ENCODE assay signal across 2 cellular contexts in the genomic region with DNA sequence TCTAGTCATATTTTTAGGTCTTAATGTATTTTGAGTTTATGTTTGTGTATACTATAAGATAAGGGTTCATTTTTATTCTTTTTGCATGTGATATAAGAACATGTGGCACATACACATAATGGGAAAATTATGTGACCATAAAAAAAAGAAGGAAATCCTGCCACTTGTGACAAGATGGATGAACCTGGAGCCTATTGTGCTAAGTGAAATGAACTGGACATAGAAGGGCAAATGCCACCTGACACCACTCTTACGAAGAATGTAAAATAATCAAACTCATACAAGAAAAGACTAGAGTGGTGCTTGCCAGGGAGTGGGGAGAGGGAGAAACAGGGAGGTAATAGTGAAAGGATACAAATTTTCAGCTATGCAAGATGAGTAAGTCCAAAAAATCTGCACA.
TF ChIP-seq lines count a peak whose summit lies in the region.

No MANE protein-coding gene starts in this region.

TF ChIP-seq in Ishikawa, 13 proteins besides CTCF, POLR2A, EP300 and RAD21 (continued from another document):
- peak; percentile 51 for TF ChIP-seq NFIC (IDR thresholded peaks at IDR 0.05)
- no peak for TF ChIP-seq REST (IDR thresholded peaks at IDR 0.05; ENCODE audit: low read depth)
- TF ChIP-seq, protein P1, sequence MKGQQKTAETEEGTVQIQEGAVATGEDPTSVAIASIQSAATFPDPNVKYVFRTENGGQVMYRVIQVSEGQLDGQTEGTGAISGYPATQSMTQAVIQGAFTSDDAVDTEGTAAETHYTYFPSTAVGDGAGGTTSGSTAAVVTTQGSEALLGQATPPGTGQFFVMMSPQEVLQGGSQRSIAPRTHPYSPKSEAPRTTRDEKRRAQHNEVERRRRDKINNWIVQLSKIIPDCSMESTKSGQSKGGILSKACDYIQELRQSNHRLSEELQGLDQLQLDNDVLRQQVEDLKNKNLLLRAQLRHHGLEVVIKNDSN (IDR thresholded peaks at IDR 0.05), result 0 out of 2 replicates have a peak, but pooled peaks have one; percentile 12
- peak; percentile 74 for TF ChIP-seq TCF12 (IDR thresholded peaks at IDR 0.05; ENCODE audit: low read depth)
- peak; percentile 55; the same call in 1 of the 2 replicates for TF ChIP-seq TEAD4 (IDR thresholded peaks at IDR 0.05)
- TF ChIP-seq MAX (IDR thresholded peaks at IDR 0.05), result no peak

TF ChIP-seq in endothelial cell of umbilical vein, 7 proteins besides CTCF, POLR2A, EP300 and RAD21 (continued from another document):
- TF ChIP-seq MAX (IDR thresholded peaks at IDR 0.05; ENCODE audit: insufficient read depth, insufficient read length) (no peak), MYC (IDR thresholded peaks at IDR 0.05; ENCODE audit: low read depth, low read length) (no peak)
